ENCODE assay signal across 21 cellular contexts in genomic region chr6:146444195-146444594, GRCh38.
DNase-seq lines count a peak whose midpoint lies in the region; ATAC-seq and TF ChIP-seq lines count a peak whose summit lies in the region.
"Had no signal": no experiment of that assay in that cellular context is flagged by ENCODE, and none has a peak within 500 bp of the region (broad histone marks: within the 10 kb centered on the region; RNA-seq: fewer than 3 reads in every experiment).

No MANE protein-coding gene starts in this region.

- H3K4me1 Mint-ChIP-seq in WTC11: peaks cover 7% of the 10 kb centered on the region
- H3K4me1 Mint-ChIP-seq in stimulated activated effector memory CD8-positive, alpha-beta T cell treated with anti-CD3 and anti-CD28 coated beads, Interleukin-12 subunit alpha, Interleukin-12 subunit beta, amount 100 ng/mL, for 72 hours: no peaks in the 10 kb centered on the region

- H3K36me3 Mint-ChIP-seq in WTC11: peaks cover 6% of the 10 kb centered on the region
- H3K36me3 Mint-ChIP-seq in stimulated activated effector memory CD8-positive, alpha-beta T cell treated with anti-CD3 and anti-CD28 coated beads, Interleukin-12 subunit alpha, Interleukin-12 subunit beta, amount 100 ng/mL, for 72 hours: no peaks in the 10 kb centered on the region

- H4K8ac ChIP-seq in mesendoderm (ENCODE audit: low read depth, low read length): no peak overlapping the region

- no peaks in the 10 kb centered on the region for H3K4me1 ChIP-seq in mesendoderm (ENCODE audit: control insufficient read depth, low read depth, low read length)
- H3K4me1 ChIP-seq: BE2C, Caco-2 had no signal

- no peak overlapping the region for H2BK5ac ChIP-seq in mesendoderm (ENCODE audit: low read length)

- no peak overlapping the region for H2BK120ac ChIP-seq in mesendoderm (ENCODE audit: low read depth, low read length)

- H3K79me1 ChIP-seq in mesendoderm (ENCODE audit: low read length): no peaks in the 10 kb centered on the region

- POLR2A ChIA-PET in WTC11 (lab: Charles Lee): no interaction called here

- no peaks in the 10 kb centered on the region for H3K27me3 ChIP-seq in mesendoderm (ENCODE audit: insufficient read depth, low read length, poor library complexity)

- H3K56ac ChIP-seq in mesendoderm (ENCODE audit: low read length): no peak overlapping the region

- no peaks in the 10 kb centered on the region for H3K27me3 Mint-ChIP-seq in WTC11 (ENCODE audit: low read depth)

- H2AK5ac ChIP-seq in mesendoderm (ENCODE audit: low read length): no peak overlapping the region

- CTCF ChIA-PET in WTC11 (lab: Charles Lee): interaction anchor here (1.0 kb wide), 1 partner anchor 10 kb away, joined by 4 read pairs; no protein-coding TSS in a partner anchor

- H4K5ac ChIP-seq in mesendoderm (ENCODE audit: low read length): no peak overlapping the region

- no peak overlapping the region for H3K4me3 ChIP-seq in mesendoderm (ENCODE audit: low read length)
- H3K4me3 ChIP-seq: SK-N-MC had no signal

- no CpG with 5 or more reads among the region's 5 CpGs for WGBS in mesendoderm (ENCODE audit: extremely low coverage, insufficient coverage, low lambda C conversion rate)

- H3K36me3 ChIP-seq in mesendoderm (ENCODE audit: control insufficient read depth, insufficient read depth, low read length): no peaks in the 10 kb centered on the region
- H3K36me3 ChIP-seq: BE2C had no signal

- H2BK15ac ChIP-seq in mesendoderm (replicated peaks; ENCODE audit: low read depth): no peak overlapping the region

- no peaks in the 10 kb centered on the region for H3K79me2 ChIP-seq in mesendoderm (ENCODE audit: control insufficient read depth, insufficient read depth, low read length)

- no peak overlapping the region for H3K23ac ChIP-seq in mesendoderm (ENCODE audit: low read length)

- H3K4me2 ChIP-seq in mesendoderm (ENCODE audit: low read length): no peak overlapping the region

- no peak overlapping the region for H3K27ac Mint-ChIP-seq in WTC11
- no peak overlapping the region for H3K27ac Mint-ChIP-seq in stimulated activated effector memory CD8-positive, alpha-beta T cell treated with anti-CD3 and anti-CD28 coated beads, Interleukin-12 subunit alpha, Interleukin-12 subunit beta, amount 100 ng/mL, for 72 hours

- no peak overlapping the region for H3K4ac ChIP-seq in mesendoderm (ENCODE audit: low read depth, low read length)

- H3K4me3 Mint-ChIP-seq in WTC11: no peak overlapping the region
- H3K4me3 Mint-ChIP-seq in stimulated activated effector memory CD8-positive, alpha-beta T cell treated with anti-CD3 and anti-CD28 coated beads, Interleukin-12 subunit alpha, Interleukin-12 subunit beta, amount 100 ng/mL, for 72 hours: no peak overlapping the region

- DNase-seq in HUDEP-2 (lab: John Stamatoyannopoulos, UW; ENCODE audit: unreplicated experiment in 76 of 76): peak in 72 of 76 experiments; percentile 5 to 82 (median 51)
- peak; percentile 78 for DNase-seq in OCI-M1 (lab: John Stamatoyannopoulos, UW)
- DNase-seq in WTC11 (ENCODE audit: low spot score): no peak
- DNase-seq in stimulated activated effector memory CD8-positive, alpha-beta T cell treated with anti-CD3 and anti-CD28 coated beads, Interleukin-12 subunit alpha, Interleukin-12 subunit beta, amount 100 ng/mL, for 72 hours (ENCODE audit: low spot score in 2 of 2): no peak
- no peak for DNase-seq in mesendoderm
- no peak for DNase-seq in COLO668 (lab: John Stamatoyannopoulos, UW; ENCODE audit: unreplicated experiment)
- DNase-seq in COLO829 (ENCODE audit: low spot score): no peak
- DNase-seq: BE2C, Caco-2, DMS 273 treated with DMSO at 0.1 percent for 48 hours, DND-41, KBM-7, NCI-H1105 treated with DMSO at 0.1 percent for 48 hours, NCI-H2029 treated with DMSO at 0.1 percent for 48 hours, NCI-H345, NCI-H524, NCI-H774, PC-3, SHP77 treated with DMSO at 0.1 percent for 48 hours, SW 1271 had no signal

- no peak overlapping the region for H3K18ac ChIP-seq in mesendoderm (ENCODE audit: low read length)

- H3K27ac ChIP-seq in mesendoderm (ENCODE audit: low read depth, low read length): no peak overlapping the region
- H3K27ac ChIP-seq: SK-N-MC had no signal

- H3K9ac ChIP-seq in mesendoderm (ENCODE audit: low read length): no peak overlapping the region

- TF ChIP-seq CTCF in WTC11 (IDR thresholded peaks at IDR 0.05): no peak

- ATAC-seq in WTC11: peak; percentile 41; the same call in 1 of the 2 replicates
- peak; percentile 42 for ATAC-seq in stimulated activated effector memory CD8-positive, alpha-beta T cell treated with anti-CD3 and anti-CD28 coated beads, Interleukin-12 subunit alpha, Interleukin-12 subunit beta, amount 100 ng/mL, for 72 hours
- ATAC-seq: PC-3 had no signal

- peaks cover 19% of the 10 kb centered on the region for H3K9me3 Mint-ChIP-seq in WTC11
- peaks cover 6% of the 10 kb centered on the region for H3K9me3 Mint-ChIP-seq in stimulated activated effector memory CD8-positive, alpha-beta T cell treated with anti-CD3 and anti-CD28 coated beads, Interleukin-12 subunit alpha, Interleukin-12 subunit beta, amount 100 ng/mL, for 72 hours

TF ChIP-seq in WTC11, 78 proteins besides CTCF, POLR2A, EP300 and RAD21:
- no peak for TF ChIP-seq ZNF138 (CRISPR knock-in tag; conservative IDR thresholded peaks at IDR 0.05)
- no peak for TF ChIP-seq KAT7 (CRISPR knock-in tag; IDR thresholded peaks at IDR 0.05; ENCODE audit: borderline replicate concordance)
- no peak for TF ChIP-seq ZNF671 (CRISPR knock-in tag; IDR thresholded peaks at IDR 0.05)
- no peak for TF ChIP-seq ATF3 (CRISPR knock-in tag; conservative IDR thresholded peaks at IDR 0.05)
- no peak for TF ChIP-seq CREM (CRISPR knock-in tag; IDR thresholded peaks at IDR 0.05)
- TF ChIP-seq NFATC4 (CRISPR knock-in tag; IDR thresholded peaks at IDR 0.05): no peak
- no peak for TF ChIP-seq ERG (CRISPR knock-in tag; IDR thresholded peaks at IDR 0.05)
- TF ChIP-seq FOXJ3 (CRISPR knock-in tag; IDR thresholded peaks at IDR 0.05; ENCODE audit: borderline replicate concordance): no peak
- no peak for TF ChIP-seq ATF1 (CRISPR knock-in tag; IDR thresholded peaks at IDR 0.05)
- TF ChIP-seq JUN (CRISPR knock-in tag; IDR thresholded peaks at IDR 0.05): no peak
- TF ChIP-seq TCF7 (CRISPR knock-in tag; IDR thresholded peaks at IDR 0.05; ENCODE audit: low read depth): no peak
- no peak for TF ChIP-seq ZNF121 (CRISPR knock-in tag; IDR thresholded peaks at IDR 0.05)
- TF ChIP-seq PREB (CRISPR knock-in tag; IDR thresholded peaks at IDR 0.05; ENCODE audit: borderline replicate concordance): no peak
- TF ChIP-seq ETV6 (CRISPR knock-in tag; IDR thresholded peaks at IDR 0.05): no peak
- no peak for TF ChIP-seq GRHL2 (CRISPR knock-in tag; IDR thresholded peaks at IDR 0.05; ENCODE audit: insufficient replicate concordance, severe bottlenecking)
- TF ChIP-seq NFE2L1 (CRISPR knock-in tag; IDR thresholded peaks at IDR 0.05): no peak
- no peak for TF ChIP-seq FOXK1 (CRISPR knock-in tag; IDR thresholded peaks at IDR 0.05)
- no peak for TF ChIP-seq MLX (CRISPR knock-in tag; IDR thresholded peaks at IDR 0.05)
- no peak for TF ChIP-seq MXD4 (CRISPR knock-in tag; IDR thresholded peaks at IDR 0.05; ENCODE audit: borderline replicate concordance)

Comparison
In these comparisons a context has a peak if more than half of its experiments do, and no peak if none do; other contexts are left out.
1. DNase-seq: peak in HUDEP-2 (72 of 76) and OCI-M1 (single experiment); none in WTC11 (single experiment), stimulated activated effector memory CD8-positive, alpha-beta T cell treated with anti-CD3 and anti-CD28 coated beads, Interleukin-12 subunit alpha, Interleukin-12 subunit beta, amount 100 ng/mL, for 72 hours (0 of 2), mesendoderm (single experiment), COLO668 (single experiment) and COLO829 (single experiment).